Comparison of ENCODE assay signal across 1 cellular context in the genomic region with DNA sequence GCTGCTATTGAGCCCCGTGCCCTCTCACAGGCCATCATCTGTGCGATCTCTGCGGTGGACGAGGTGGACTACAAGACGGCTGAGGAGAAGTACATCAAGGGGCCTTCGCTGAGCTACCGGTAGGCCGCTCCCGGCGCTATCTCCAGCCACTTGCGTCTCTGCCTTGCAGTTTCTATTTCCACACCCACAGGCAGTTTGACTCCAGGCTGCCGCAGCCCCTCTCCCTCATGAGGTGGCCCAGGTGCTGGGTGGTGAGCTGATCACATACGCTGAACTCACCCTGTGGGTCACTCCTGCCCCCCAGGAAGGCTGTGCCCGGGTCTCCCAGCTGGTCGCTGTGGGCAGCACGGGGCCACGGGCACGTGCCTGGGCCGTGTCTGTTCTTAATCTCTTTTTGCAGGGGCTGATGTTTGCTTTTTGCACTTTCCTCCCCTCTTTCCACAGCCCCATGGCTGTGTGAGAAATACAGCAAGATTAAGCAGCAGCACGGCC.
TF ChIP-seq lines count a peak whose summit lies in the region.

No MANE protein-coding gene starts in this region.

TF ChIP-seq in HepG2, 621 proteins besides CTCF, POLR2A, EP300 and RAD21 (continued from another document):
- TF ChIP-seq, protein P1, sequence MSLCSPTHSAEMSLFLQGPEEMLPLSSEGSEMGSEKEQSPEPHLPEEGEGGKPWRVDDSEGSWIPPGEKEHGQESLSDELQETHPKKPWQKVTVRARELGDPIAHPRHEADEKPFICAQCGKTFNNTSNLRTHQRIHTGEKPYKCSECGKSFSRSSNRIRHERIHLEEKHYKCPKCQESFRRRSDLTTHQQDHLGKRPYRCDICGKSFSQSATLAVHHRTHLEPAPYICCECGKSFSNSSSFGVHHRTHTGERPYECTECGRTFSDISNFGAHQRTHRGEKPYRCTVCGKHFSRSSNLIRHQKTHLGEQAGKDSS (CRISPR knock-in tag; IDR thresholded peaks at IDR 0.05; ENCODE audit: borderline replicate concordance, low read depth): peak; percentile 35; the same call in 1 of the 2 replicates
- TF ChIP-seq ZNF768 (CRISPR knock-in tag; IDR thresholded peaks at IDR 0.05) (peak; percentile 23; the same call in 1 of the 2 replicates), GZF1 (CRISPR knock-in tag; IDR thresholded peaks at IDR 0.05) (0 out of 2 replicates have a peak, but pooled peaks have one; percentile 2), ZBTB38 (CRISPR knock-in tag; IDR thresholded peaks at IDR 0.05) (peak; percentile 93), RBFOX2 (IDR thresholded peaks at IDR 0.05; ENCODE audit: low read depth, low read length) (peak; percentile 40; the same call in 1 of the 2 replicates), RBM39 (IDR thresholded peaks at IDR 0.05; ENCODE audit: low read depth, low read length, poor library complexity, severe bottlenecking) (peak; percentile 26), ZNF547 (CRISPR knock-in tag; IDR thresholded peaks at IDR 0.05) (0 out of 2 replicates have a peak, but pooled peaks have one; percentile 12)
- TF ChIP-seq, protein P2, sequence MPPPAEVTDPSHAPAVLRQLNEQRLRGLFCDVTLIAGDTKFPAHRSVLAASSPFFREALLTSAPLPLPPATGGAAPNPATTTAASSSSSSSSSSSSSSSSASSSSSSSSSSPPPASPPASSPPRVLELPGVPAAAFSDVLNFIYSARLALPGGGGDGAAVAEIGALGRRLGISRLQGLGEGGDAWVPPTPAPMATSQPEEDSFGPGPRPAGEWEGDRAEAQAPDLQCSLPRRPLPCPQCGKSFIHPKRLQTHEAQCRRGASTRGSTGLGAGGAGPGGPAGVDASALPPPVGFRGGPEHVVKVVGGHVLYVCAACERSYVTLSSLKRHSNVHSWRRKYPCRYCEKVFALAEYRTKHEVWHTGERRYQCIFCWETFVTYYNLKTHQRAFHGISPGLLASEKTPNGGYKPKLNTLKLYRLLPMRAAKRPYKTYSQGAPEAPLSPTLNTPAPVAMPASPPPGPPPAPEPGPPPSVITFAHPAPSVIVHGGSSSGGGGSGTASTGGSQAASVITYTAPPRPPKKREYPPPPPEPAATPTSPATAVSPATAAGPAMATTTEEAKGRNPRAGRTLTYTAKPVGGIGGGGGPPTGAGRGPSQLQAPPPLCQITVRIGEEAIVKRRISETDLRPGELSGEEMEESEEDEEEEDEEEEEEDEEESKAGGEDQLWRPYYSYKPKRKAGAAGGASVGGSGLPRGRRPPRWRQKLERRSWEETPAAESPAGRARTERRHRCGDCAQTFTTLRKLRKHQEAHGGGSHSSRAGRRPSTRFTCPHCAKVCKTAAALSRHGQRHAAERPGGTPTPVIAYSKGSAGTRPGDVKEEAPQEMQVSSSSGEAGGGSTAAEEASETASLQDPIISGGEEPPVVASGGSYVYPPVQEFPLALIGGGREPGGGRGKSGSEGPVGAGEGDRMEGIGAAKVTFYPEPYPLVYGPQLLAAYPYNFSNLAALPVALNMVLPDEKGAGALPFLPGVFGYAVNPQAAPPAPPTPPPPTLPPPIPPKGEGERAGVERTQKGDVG (CRISPR knock-in tag; IDR thresholded peaks at IDR 0.05; ENCODE audit: borderline replicate concordance): peak; percentile 48; the same call in 1 of the 2 replicates
- TF ChIP-seq, protein P3, sequence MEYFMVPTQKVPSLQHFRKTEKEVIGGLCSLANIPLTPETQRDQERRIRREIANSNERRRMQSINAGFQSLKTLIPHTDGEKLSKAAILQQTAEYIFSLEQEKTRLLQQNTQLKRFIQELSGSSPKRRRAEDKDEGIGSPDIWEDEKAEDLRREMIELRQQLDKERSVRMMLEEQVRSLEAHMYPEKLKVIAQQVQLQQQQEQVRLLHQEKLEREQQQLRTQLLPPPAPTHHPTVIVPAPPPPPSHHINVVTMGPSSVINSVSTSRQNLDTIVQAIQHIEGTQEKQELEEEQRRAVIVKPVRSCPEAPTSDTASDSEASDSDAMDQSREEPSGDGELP (IDR thresholded peaks at IDR 0.05; ENCODE audit: borderline replicate concordance, low read depth): peak; percentile 15; the same call in 1 of the 2 replicates
- TF ChIP-seq, protein P4, sequence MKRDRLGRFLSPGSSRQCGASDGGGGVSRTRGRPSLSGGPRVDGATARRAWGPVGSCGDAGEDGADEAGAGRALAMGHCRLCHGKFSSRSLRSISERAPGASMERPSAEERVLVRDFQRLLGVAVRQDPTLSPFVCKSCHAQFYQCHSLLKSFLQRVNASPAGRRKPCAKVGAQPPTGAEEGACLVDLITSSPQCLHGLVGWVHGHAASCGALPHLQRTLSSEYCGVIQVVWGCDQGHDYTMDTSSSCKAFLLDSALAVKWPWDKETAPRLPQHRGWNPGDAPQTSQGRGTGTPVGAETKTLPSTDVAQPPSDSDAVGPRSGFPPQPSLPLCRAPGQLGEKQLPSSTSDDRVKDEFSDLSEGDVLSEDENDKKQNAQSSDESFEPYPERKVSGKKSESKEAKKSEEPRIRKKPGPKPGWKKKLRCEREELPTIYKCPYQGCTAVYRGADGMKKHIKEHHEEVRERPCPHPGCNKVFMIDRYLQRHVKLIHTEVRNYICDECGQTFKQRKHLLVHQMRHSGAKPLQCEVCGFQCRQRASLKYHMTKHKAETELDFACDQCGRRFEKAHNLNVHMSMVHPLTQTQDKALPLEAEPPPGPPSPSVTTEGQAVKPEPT (CRISPR knock-in tag; IDR thresholded peaks at IDR 0.05; ENCODE audit: low read depth): 0 out of 2 replicates have a peak, but pooled peaks have one; percentile 46
- TF ChIP-seq, protein P5, sequence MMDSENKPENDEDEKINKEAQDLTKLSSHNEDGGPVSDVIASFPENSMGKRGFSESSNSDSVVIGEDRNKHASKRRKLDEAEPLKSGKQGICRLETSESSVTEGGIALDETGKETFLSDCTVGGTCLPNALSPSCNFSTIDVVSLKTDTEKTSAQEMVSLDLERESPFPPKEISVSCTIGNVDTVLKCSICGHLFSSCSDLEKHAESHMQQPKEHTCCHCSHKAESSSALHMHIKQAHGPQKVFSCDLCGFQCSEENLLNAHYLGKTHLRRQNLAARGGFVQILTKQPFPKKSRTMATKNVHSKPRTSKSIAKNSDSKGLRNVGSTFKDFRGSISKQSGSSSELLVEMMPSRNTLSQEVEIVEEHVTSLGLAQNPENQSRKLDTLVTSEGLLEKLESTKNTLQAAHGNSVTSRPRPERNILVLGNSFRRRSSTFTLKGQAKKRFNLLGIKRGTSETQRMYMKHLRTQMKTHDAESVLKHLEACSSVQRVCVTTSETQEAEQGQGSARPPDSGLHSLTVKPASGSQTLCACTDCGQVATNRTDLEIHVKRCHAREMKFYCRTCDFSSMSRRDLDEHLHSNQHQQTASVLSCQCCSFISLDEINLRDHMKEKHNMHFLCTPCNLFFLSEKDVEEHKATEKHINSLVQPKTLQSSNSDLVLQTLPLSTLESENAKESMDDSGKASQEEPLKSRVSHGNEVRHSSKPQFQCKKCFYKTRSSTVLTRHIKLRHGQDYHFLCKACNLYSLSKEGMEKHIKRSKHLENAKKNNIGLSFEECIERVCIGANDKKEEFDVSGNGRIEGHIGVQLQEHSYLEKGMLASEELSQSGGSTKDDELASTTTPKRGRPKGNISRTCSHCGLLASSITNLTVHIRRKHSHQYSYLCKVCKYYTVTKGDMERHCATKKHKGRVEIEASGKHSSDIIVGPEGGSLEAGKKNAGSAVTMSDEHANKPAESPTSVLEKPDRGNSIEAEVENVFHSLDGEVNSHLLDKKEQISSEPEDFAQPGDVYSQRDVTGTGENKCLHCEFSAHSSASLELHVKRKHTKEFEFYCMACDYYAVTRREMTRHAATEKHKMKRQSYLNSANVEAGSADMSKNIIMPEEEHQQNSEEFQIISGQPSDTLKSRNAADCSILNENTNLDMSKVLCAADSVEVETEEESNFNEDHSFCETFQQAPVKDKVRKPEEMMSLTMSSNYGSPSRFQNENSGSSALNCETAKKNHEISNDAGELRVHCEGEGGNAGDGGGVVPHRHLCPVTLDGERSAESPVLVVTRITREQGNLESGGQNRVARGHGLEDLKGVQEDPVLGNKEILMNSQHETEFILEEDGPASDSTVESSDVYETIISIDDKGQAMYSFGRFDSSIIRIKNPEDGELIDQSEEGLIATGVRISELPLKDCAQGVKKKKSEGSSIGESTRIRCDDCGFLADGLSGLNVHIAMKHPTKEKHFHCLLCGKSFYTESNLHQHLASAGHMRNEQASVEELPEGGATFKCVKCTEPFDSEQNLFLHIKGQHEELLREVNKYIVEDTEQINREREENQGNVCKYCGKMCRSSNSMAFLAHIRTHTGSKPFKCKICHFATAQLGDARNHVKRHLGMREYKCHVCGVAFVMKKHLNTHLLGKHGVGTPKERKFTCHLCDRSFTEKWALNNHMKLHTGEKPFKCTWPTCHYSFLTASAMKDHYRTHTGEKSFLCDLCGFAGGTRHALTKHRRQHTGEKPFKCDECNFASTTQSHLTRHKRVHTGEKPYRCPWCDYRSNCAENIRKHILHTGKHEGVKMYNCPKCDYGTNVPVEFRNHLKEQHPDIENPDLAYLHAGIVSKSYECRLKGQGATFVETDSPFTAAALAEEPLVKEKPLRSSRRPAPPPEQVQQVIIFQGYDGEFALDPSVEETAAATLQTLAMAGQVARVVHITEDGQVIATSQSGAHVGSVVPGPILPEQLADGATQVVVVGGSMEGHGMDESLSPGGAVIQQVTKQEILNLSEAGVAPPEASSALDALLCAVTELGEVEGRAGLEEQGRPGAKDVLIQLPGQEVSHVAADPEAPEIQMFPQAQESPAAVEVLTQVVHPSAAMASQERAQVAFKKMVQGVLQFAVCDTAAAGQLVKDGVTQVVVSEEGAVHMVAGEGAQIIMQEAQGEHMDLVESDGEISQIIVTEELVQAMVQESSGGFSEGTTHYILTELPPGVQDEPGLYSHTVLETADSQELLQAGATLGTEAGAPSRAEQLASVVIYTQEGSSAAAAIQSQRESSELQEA (CRISPR knock-in tag; IDR thresholded peaks at IDR 0.05; ENCODE audit: not compliant biosample characterization): peak; percentile 35
TF ChIP-seq in HepG2: peak in this region for 35.
